18 cellular contexts compared by ENCODE assay signal in the genomic region with DNA sequence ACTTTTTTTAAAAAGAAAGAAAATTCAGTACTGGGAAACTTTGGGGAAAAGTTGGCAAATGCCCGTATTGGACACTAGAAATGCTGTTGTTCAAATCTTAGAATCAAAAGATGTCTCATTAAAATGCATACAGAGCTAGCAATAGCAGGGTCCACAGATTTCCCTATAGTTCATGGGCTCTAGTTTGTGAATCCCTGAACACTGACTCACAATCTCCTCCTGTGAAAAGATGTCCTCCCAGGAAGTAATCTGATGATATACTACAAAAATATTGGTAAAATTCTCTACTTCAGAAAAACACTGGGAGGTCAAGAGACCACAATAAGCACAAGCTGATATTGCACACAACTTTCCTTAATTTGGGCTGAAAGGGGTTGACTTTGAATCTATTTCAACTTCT.
"Had no signal": no experiment of that assay in that cellular context is flagged by ENCODE, and none has a peak within 500 bp of the region (broad histone marks: within the 10 kb centered on the region; RNA-seq: fewer than 3 reads in every experiment).

No MANE protein-coding gene starts in this region.

- DNase-seq: activated CD4-positive, alpha-beta T cell treated with anti-CD3 and anti-CD28 coated beads, Interleukin-2, amount 10 ng/mL, durations not matched to agents 7 days and 5 days; activated CD8-positive, alpha-beta T cell treated with anti-CD3 and anti-CD28 coated beads, Interleukin-2, amount 10 ng/mL, durations not matched to agents 7 days and 5 days; activated naive CD4-positive, alpha-beta T cell treated with anti-CD3 and anti-CD28 coated beads, Interleukin-2, amount 10 ng/mL, durations not matched to agents 7 days and 5 days; activated T-cell treated with anti-CD3 and anti-CD28 coated beads, Interleukin-2, amount 50 U/mL, for 4 hours; aorta; dorsolateral prefrontal cortex; heart left ventricle; kidney glomerular epithelial cell; left ventricle myocardium inferior; mammary epithelial cell; retina; stimulated activated CD4-positive, alpha-beta T cell treated with anti-CD3 and anti-CD28 coated beads, Interleukin-2, amount 100 ng/mL, for 24 hours; stimulated activated naive CD4-positive, alpha-beta T cell treated with Interleukin-2 at 50 U/mL for 16 hours; substantia nigra; T-helper 1 cell; T-helper 9 cell; tibial artery had no signal

- H3K4me3 Mint-ChIP-seq: activated CD4-positive, alpha-beta T cell treated with anti-CD3 and anti-CD28 coated beads, Interleukin-2, amount 10 ng/mL, durations not matched to agents 7 days and 5 days; activated CD8-positive, alpha-beta T cell treated with anti-CD3 and anti-CD28 coated beads, Interleukin-2, amount 10 ng/mL, durations not matched to agents 7 days and 5 days; activated naive CD4-positive, alpha-beta T cell treated with anti-CD3 and anti-CD28 coated beads, Interleukin-2, amount 10 ng/mL, durations not matched to agents 7 days and 5 days; activated T-cell treated with anti-CD3 and anti-CD28 coated beads, Interleukin-2, amount 50 U/mL, for 4 hours had no signal

- H3K9me3 ChIP-seq: tibial artery had no signal

- H3K4me3 ChIP-seq: dorsolateral prefrontal cortex, heart left ventricle, left ventricle myocardium inferior, tibial artery had no signal

- H3K9me3 Mint-ChIP-seq: activated CD4-positive, alpha-beta T cell treated with anti-CD3 and anti-CD28 coated beads, Interleukin-2, amount 10 ng/mL, durations not matched to agents 7 days and 5 days had no signal

- H3K4me1 Mint-ChIP-seq: activated CD4-positive, alpha-beta T cell treated with anti-CD3 and anti-CD28 coated beads, Interleukin-2, amount 10 ng/mL, durations not matched to agents 7 days and 5 days; activated naive CD4-positive, alpha-beta T cell treated with anti-CD3 and anti-CD28 coated beads, Interleukin-2, amount 10 ng/mL, durations not matched to agents 7 days and 5 days had no signal

- H3K27ac ChIP-seq: dorsolateral prefrontal cortex, heart left ventricle, left ventricle myocardium inferior, tibial artery had no signal

- H3K36me3 ChIP-seq: heart left ventricle, left ventricle myocardium inferior, tibial artery had no signal

- H3K27me3 ChIP-seq: heart left ventricle, tibial artery had no signal

- H3K27me3 Mint-ChIP-seq: activated CD4-positive, alpha-beta T cell treated with anti-CD3 and anti-CD28 coated beads, Interleukin-2, amount 10 ng/mL, durations not matched to agents 7 days and 5 days; activated naive CD4-positive, alpha-beta T cell treated with anti-CD3 and anti-CD28 coated beads, Interleukin-2, amount 10 ng/mL, durations not matched to agents 7 days and 5 days had no signal

- ATAC-seq: activated CD4-positive, CD25-positive, alpha-beta regulatory T cell treated with anti-CD3 and anti-CD28 coated beads, Interleukin-2, amount 50 U/mL, for 24 hours; activated CD8-positive, alpha-beta T cell treated with anti-CD3 and anti-CD28 coated beads, Interleukin-2, amount 10 ng/mL, durations not matched to agents 7 days and 5 days; activated T-cell treated with anti-CD3 and anti-CD28 coated beads, Interleukin-2, amount 50 U/mL, for 4 hours; heart left ventricle had no signal

- H3K27ac Mint-ChIP-seq: activated CD4-positive, alpha-beta T cell treated with anti-CD3 and anti-CD28 coated beads, Interleukin-2, amount 10 ng/mL, durations not matched to agents 7 days and 5 days; activated CD8-positive, alpha-beta T cell treated with anti-CD3 and anti-CD28 coated beads, Interleukin-2, amount 10 ng/mL, durations not matched to agents 7 days and 5 days; activated naive CD4-positive, alpha-beta T cell treated with anti-CD3 and anti-CD28 coated beads, Interleukin-2, amount 10 ng/mL, durations not matched to agents 7 days and 5 days had no signal

- H3K36me3 Mint-ChIP-seq: activated naive CD4-positive, alpha-beta T cell treated with anti-CD3 and anti-CD28 coated beads, Interleukin-2, amount 10 ng/mL, durations not matched to agents 7 days and 5 days had no signal

- H3K4me1 ChIP-seq: heart left ventricle, left ventricle myocardium inferior, tibial artery had no signal
